ENCODE assay signal across 8 cellular contexts in the genomic region with DNA sequence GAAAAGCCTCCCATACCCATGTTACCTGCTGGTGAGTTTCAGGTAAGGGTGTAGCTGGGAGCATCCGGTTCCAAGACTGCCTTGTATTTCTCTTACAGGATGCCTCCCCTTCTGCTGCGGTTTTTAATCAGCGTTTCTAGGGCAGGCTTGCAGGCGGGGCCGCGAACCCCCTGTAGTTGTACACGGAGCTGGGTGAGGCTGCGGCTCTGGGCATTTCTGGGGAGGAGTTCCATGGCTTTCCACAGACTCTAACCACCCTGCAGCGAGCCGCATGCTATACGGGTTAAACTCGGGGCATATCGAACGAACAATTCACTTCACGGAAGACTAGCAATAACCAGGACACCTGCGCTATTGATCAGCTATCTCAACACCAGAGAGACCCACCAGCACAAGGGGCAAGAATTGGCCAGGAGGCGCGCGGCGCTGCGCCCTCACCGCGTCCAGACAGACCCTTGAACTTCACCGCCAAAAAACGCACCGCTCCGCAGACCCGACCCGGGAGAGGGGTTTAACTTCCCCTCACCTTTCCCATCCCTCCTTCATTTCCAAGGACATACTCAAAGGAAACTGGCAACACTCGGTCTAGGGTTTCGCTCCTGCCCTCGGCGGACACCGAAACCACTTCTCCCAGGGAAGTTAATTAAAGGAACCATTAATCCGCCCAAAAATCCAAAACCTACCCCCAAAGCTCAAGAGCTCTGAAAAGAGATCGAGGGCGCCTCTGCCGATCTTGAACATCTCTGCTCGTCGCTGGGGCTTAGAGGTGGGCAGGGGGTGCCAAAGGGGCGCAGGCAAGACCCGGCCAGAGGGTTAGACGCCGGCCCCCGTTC. TPM values are rescaled to one million over a fixed set of nuclear protein-coding genes. Genes with fewer than 3 reads are reported as not detected.
A peak's percentile ranks its signal among the peaks of the same experiment; 100 is the strongest.
DNase-seq lines count a peak whose midpoint lies in the region; ATAC-seq, FAIRE-seq and TF ChIP-seq lines count a peak whose summit lies in the region.

No MANE protein-coding gene starts in this region.

- peaks cover 70% of the 10 kb centered on the region for H3K79me2 ChIP-seq in keratinocyte (ENCODE audit: control insufficient read depth, insufficient read depth, low read length)

- H3K27ac ChIP-seq in BLaER1 treated with 17β-estradiol and CSF1 and Interleukin-3, amounts not matched to agents 10 nM and 100 nM = peak overlapping the region in 6 of 11 experiments; percentile 0 to 77 (median 68); a peak in 9 of 22 replicates
- peak overlapping the region; percentile 95 for H3K27ac ChIP-seq in keratinocyte (ENCODE audit: control insufficient read depth, insufficient read depth, low read length)

- no peaks in the 10 kb centered on the region for H3K9me3 Mint-ChIP-seq in stimulated activated naive CD8-positive, alpha-beta T cell treated with anti-CD3 and anti-CD28 coated beads, Interleukin-15, Interleukin-2, amounts not matched to agents 100 ng/mL and 50 ng/mL, for 24 hours

- H3K4me1 Mint-ChIP-seq in stimulated activated naive CD8-positive, alpha-beta T cell treated with anti-CD3 and anti-CD28 coated beads, Interleukin-15, Interleukin-2, amounts not matched to agents 100 ng/mL and 50 ng/mL, for 24 hours (ENCODE audit: low read depth) = peaks cover 27% of the 10 kb centered on the region

- H3K27me3 ChIP-seq in BLaER1 treated with 17β-estradiol and CSF1 and Interleukin-3, amounts not matched to agents 10 nM and 100 nM = peaks cover 20 to 58% (median 50%) of the 10 kb centered on the region in 11 experiments
- H3K27me3 ChIP-seq in keratinocyte (ENCODE audit: control insufficient read depth, extremely low read depth, insufficient read depth, low read length) = no peaks in the 10 kb centered on the region

- dilution Hi-C loops in keratinocyte (cut with MboI; ENCODE audit: extremely low pct_ligation_motif_present, low sequenced_read_pairs) = no loop called here

- peaks cover 37 to 51% (median 41%) of the 10 kb centered on the region in 10 experiments for H3K4me1 ChIP-seq in BLaER1 treated with 17β-estradiol and CSF1 and Interleukin-3, amounts not matched to agents 10 nM and 100 nM
- H3K4me1 ChIP-seq in keratinocyte (ENCODE audit: control insufficient read depth, extremely low read depth, insufficient read depth, low read length) = peaks cover 53% of the 10 kb centered on the region

- H3K27me3 Mint-ChIP-seq in stimulated activated naive CD8-positive, alpha-beta T cell treated with anti-CD3 and anti-CD28 coated beads, Interleukin-15, Interleukin-2, amounts not matched to agents 100 ng/mL and 50 ng/mL, for 24 hours = peaks cover 31% of the 10 kb centered on the region

- peak; percentile 54 for DNase-seq in Jurkat, Clone E6-1 (ENCODE audit: low read depth, low spot score)
- DNase-seq in activated T-cell treated with anti-CD3 and anti-CD28 coated beads, Interleukin-2, amount 50 U/mL, for 48 hours = peak; percentile 25 to 27
- no peak for DNase-seq in keratinocyte (ENCODE audit: low read depth, low spot score)
- DNase-seq in GM12892 (ENCODE audit: insufficient read length) = no peak

- peaks cover 7% of the 10 kb centered on the region for H3K9me1 ChIP-seq in keratinocyte (ENCODE audit: control insufficient read depth, extremely low read depth, insufficient read depth, low read length)

- no peak for TF ChIP-seq POLR2A in GM12892 (IDR thresholded peaks at IDR 0.05; ENCODE audit: low read depth, low read length)

- no peaks in the 10 kb centered on the region for H3K9me3 ChIP-seq in BLaER1 treated with 17β-estradiol and CSF1 and Interleukin-3, amounts not matched to agents 10 nM and 100 nM (replicated peaks in 1 of 11)
- H3K9me3 ChIP-seq in keratinocyte (ENCODE audit: control insufficient read depth, low read depth, low read length) = no peaks in the 10 kb centered on the region

- peak overlapping the region; percentile 80 for H3K4me3 Mint-ChIP-seq in stimulated activated naive CD8-positive, alpha-beta T cell treated with anti-CD3 and anti-CD28 coated beads, Interleukin-15, Interleukin-2, amounts not matched to agents 100 ng/mL and 50 ng/mL, for 24 hours

- no peaks in the 10 kb centered on the region for H3K36me3 ChIP-seq in BLaER1 treated with 17β-estradiol and CSF1 and Interleukin-3, amounts not matched to agents 10 nM and 100 nM
- H3K36me3 ChIP-seq in keratinocyte (ENCODE audit: control insufficient read depth in 2 of 2, extremely low read depth in 1 of 2, insufficient read depth in 2 of 2, low read length in 2 of 2) = peaks cover 0 to 11% of the 10 kb centered on the region in 2 experiments

- peak overlapping the region; percentile 61 for H3K27ac Mint-ChIP-seq in stimulated activated naive CD8-positive, alpha-beta T cell treated with anti-CD3 and anti-CD28 coated beads, Interleukin-15, Interleukin-2, amounts not matched to agents 100 ng/mL and 50 ng/mL, for 24 hours

- peak overlapping the region; percentile 79 to 99 (median 93) for H3K4me2 ChIP-seq in BLaER1 treated with 17β-estradiol and CSF1 and Interleukin-3, amounts not matched to agents 10 nM and 100 nM
- H3K4me2 ChIP-seq in keratinocyte (ENCODE audit: control insufficient read depth, extremely low read depth, insufficient read depth, low read depth, low read length) = peak overlapping the region; percentile 97

- ATAC-seq in HG02678 (IDR thresholded peaks at IDR 0.05; ENCODE audit: unreplicated experiment) = no peak
- no peak for ATAC-seq in GM21619 (IDR thresholded peaks at IDR 0.05; ENCODE audit: unreplicated experiment)

- H3K36me3 Mint-ChIP-seq in stimulated activated naive CD8-positive, alpha-beta T cell treated with anti-CD3 and anti-CD28 coated beads, Interleukin-15, Interleukin-2, amounts not matched to agents 100 ng/mL and 50 ng/mL, for 24 hours (ENCODE audit: low read depth) = no peaks in the 10 kb centered on the region

- H4K20me1 ChIP-seq in BLaER1 treated with 17β-estradiol and CSF1 and Interleukin-3, amounts not matched to agents 10 nM and 100 nM = peaks cover 0 to 41% (median 14%) of the 10 kb centered on the region in 11 experiments; a peak in 9 of 22 replicates
- H4K20me1 ChIP-seq in keratinocyte (ENCODE audit: control insufficient read depth, extremely low read depth, insufficient read depth, low read length) = peaks cover 16% of the 10 kb centered on the region

- H3K9ac ChIP-seq in BLaER1 treated with 17β-estradiol and CSF1 and Interleukin-3, amounts not matched to agents 10 nM and 100 nM = peak overlapping the region in 9 of 11 experiments; percentile 69 to 82 (median 76); a peak in 16 of 22 replicates
- H3K9ac ChIP-seq in keratinocyte (ENCODE audit: control insufficient read depth, extremely low read depth, insufficient read depth, low read length) = peak overlapping the region; percentile 97

- H2AFZ ChIP-seq in keratinocyte (ENCODE audit: control insufficient read depth, low read length) = no peak overlapping the region

- TF ChIP-seq CTCF in keratinocyte (optimal IDR thresholded peaks at IDR 0.05 in 1 of 3, IDR thresholded peaks at IDR 0.05 in 1 of 3, conservative IDR thresholded peaks at IDR 0.05 in 1 of 3; ENCODE audit: extremely low read depth in 1 of 3, insufficient read depth in 2 of 3, low read length in 3 of 3) = no peak

- peak overlapping the region; percentile 61 to 83 (median 70) for H3K4me3 ChIP-seq in BLaER1 treated with 17β-estradiol and CSF1 and Interleukin-3, amounts not matched to agents 10 nM and 100 nM
- H3K4me3 ChIP-seq in Jurkat, Clone E6-1 (ENCODE audit: low read length) = peak overlapping the region; percentile 53
- peak overlapping the region; percentile 87 to 98 (median 87) for H3K4me3 ChIP-seq in keratinocyte (ENCODE audit: control insufficient read depth in 2 of 3, extremely low read depth in 1 of 3, insufficient read depth in 2 of 3, low read depth in 1 of 3, low read length in 3 of 3)

- peak; percentile 90 for FAIRE-seq in keratinocyte (lab: Jason Lieb, UNC)
- no peak for FAIRE-seq in GM12892 (lab: Jason Lieb, UNC)

RNA-seq across cellular contexts. Expression of a gene that starts 0.9 kb away (rescaled TPM):
- polyA plus RNA-seq in Jurkat, Clone E6-1 (2012; ENCODE audit: insufficient read depth, insufficient read length) = 3.2 TPM
- 26.6 to 71.8 TPM (median 51.7 TPM) in 3 replicates for polyA plus RNA-seq in keratinocyte
- polyA plus RNA-seq in keratinocyte (2011; ENCODE audit: low read depth) = 45.8 TPM
- 35.1 and 39.9 TPM in 2 replicates for polyA plus RNA-seq in keratinocyte (2011; cell fraction: cytosol; rRNA removed)
- polyA plus RNA-seq in keratinocyte (2011; cell fraction: nucleus; rRNA removed) = 46.4 and 47.9 TPM in 2 replicates
- 45.8 and 70.2 TPM in 2 replicates for polyA plus RNA-seq in keratinocyte (2012; ENCODE audit: low replicate concordance)
- polyA minus RNA-seq in keratinocyte = 42.6 to 126 TPM (median 65.6 TPM) in 3 replicates
- 76.2 TPM for polyA minus RNA-seq in keratinocyte (2011; cell fraction: cytosol; rRNA and poly(A)+ RNA removed)
- 66.3 and 93.9 TPM in 2 replicates for polyA minus RNA-seq in keratinocyte (2011; cell fraction: nucleus; rRNA and poly(A)+ RNA removed)
- not detected for polyA plus RNA-seq in GM12892 (2012; ENCODE audit: missing spikeins)

Comparison
In these comparisons a context has a peak if more than half of its experiments do, and no peak if none do; other contexts are left out.
1. DNase-seq: peak in Jurkat, Clone E6-1 (single experiment) and activated T-cell treated with anti-CD3 and anti-CD28 coated beads, Interleukin-2, amount 50 U/mL, for 48 hours (2 of 2); none in keratinocyte (single experiment) and GM12892 (single experiment).
2. Peak in every context shown above with its lines, with median percentiles within 50 percentile points of each other: H3K4me3 ChIP-seq.